9 cellular contexts compared by ENCODE assay signal in genomic region chr3:87771338-87772059, GRCh38. TPM values are rescaled to one million over a fixed set of nuclear protein-coding genes. Genes with fewer than 3 reads are reported as not detected.
DNase-seq lines count a peak whose midpoint lies in the region; ATAC-seq and TF ChIP-seq lines count a peak whose summit lies in the region.
"Had no signal": no experiment of that assay in that cellular context is flagged by ENCODE, and none has a peak within 500 bp of the region (broad histone marks: within the 10 kb centered on the region; RNA-seq: fewer than 3 reads in every experiment).

No MANE protein-coding gene starts in this region.

- no peaks in the 10 kb centered on the region for H3K9me3 ChIP-seq in parathyroid adenoma (ENCODE audit: control insufficient read depth, low read length)
- H3K9me3 ChIP-seq: BLaER1 had no signal

- peak; percentile 96 for ATAC-seq in GM21576 (IDR thresholded peaks at IDR 0.05; ENCODE audit: unreplicated experiment)

- H3K79me2 ChIP-seq in parathyroid adenoma = no peaks in the 10 kb centered on the region

- no peak for TF ChIP-seq POLR2A in lower leg skin (IDR thresholded peaks at IDR 0.05)

- TF ChIP-seq CTCF in parathyroid adenoma (IDR thresholded peaks at IDR 0.05) (peak; percentile 42), lower leg skin (IDR thresholded peaks at IDR 0.05) (no peak)

- H3K4me1 ChIP-seq in parathyroid adenoma = no peaks in the 10 kb centered on the region
- H3K4me1 ChIP-seq: BLaER1 had no signal

- no peaks in the 10 kb centered on the region for H3K36me3 ChIP-seq in parathyroid adenoma (ENCODE audit: control insufficient read depth, insufficient read depth, low read length)
- H3K36me3 ChIP-seq: BLaER1 had no signal

- H3K27me3 ChIP-seq in parathyroid adenoma (ENCODE audit: control insufficient read depth, insufficient read depth, low read length) = no peaks in the 10 kb centered on the region
- H3K27me3 ChIP-seq: BLaER1 had no signal

- WGBS in lower leg skin, 2 donors = 49 to 57% methylated on average over 5 of the region's 5 CpGs

- H3K27ac ChIP-seq in parathyroid adenoma = no peak overlapping the region
- H3K27ac ChIP-seq: BLaER1 had no signal

- peak; percentile 40 for DNase-seq in DMS53 (lab: John Stamatoyannopoulos, UW)
- no peak for DNase-seq in DMS53 treated with DMSO at 0.1 percent for 48 hours (lab: John Stamatoyannopoulos, UW; ENCODE audit: unreplicated experiment)
- DNase-seq in HS-27A (ENCODE audit: low read depth) = peak; percentile 19
- peak; percentile 22 for DNase-seq in activated CD4-positive, alpha-beta T cell treated with anti-CD3 and anti-CD28 coated beads, Interleukin-2, amount 50 U/mL, for 1 hour
- DNase-seq in fibroblast of peridontal ligament (ENCODE audit: extremely low read depth) = peak; percentile 28
- no peak for DNase-seq in lower leg skin (ENCODE audit: low spot score in 2 of 2)

- H3K4me3 ChIP-seq in parathyroid adenoma (ENCODE audit: low read depth, low read length) (no peak overlapping the region), lower leg skin (ENCODE audit: low read depth, poor library complexity, severe bottlenecking) (no peak overlapping the region)
- H3K4me3 ChIP-seq: BLaER1 had no signal

- intact Hi-C loops in lower leg skin (cut with DNase I; ENCODE audit: low total_unique reads) = no loop called here

- no peak overlapping the region for H2AFZ ChIP-seq in parathyroid adenoma

- H3K9ac ChIP-seq in parathyroid adenoma = no peak overlapping the region
- H3K9ac ChIP-seq: BLaER1 had no signal

- H3K4me2 ChIP-seq in parathyroid adenoma (ENCODE audit: low read length) = no peak overlapping the region
- H3K4me2 ChIP-seq: BLaER1 had no signal

RNA-seq across cellular contexts. Expression of gene HTR1F, which starts 21.0 kb away (rescaled TPM):
- under 1 TPM in 3 of 4 donors, not detected in 1; 0.19 to 0.38 (median 0.27) TPM for total RNA-seq in lower leg skin

Comparison
In these comparisons a context has a peak if more than half of its experiments do, and no peak if none do; other contexts are left out.
1. DNase-seq: peak in DMS53 (single experiment), HS-27A (single experiment), activated CD4-positive, alpha-beta T cell treated with anti-CD3 and anti-CD28 coated beads, Interleukin-2, amount 50 U/mL, for 1 hour (single experiment) and fibroblast of peridontal ligament (single experiment); none in DMS53 treated with DMSO at 0.1 percent for 48 hours (single experiment) and lower leg skin (0 of 2).